Comparison of ENCODE assay signal across 20 cellular contexts in the genomic region with DNA sequence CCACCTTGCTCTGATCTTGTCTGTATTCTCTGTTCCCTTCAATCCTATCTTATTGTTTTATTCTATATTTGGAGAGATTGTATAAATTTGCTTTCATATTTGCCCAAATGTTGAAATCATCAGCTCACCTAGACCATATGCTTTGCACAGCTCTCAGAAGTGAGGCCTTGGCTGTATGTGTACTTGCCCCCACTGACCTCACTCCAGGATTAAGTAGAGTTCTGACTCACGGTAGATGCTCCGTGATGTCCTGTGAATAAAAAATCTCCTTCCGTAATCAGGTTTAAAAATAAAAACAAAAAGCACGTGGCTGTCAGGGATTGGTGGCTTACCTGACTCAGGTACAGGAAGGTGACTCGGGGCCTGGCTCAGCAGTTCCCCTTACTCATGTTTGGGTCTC.
"Had no signal": no experiment of that assay in that cellular context is flagged by ENCODE, and none has a peak within 500 bp of the region (broad histone marks: within the 10 kb centered on the region; RNA-seq: fewer than 3 reads in every experiment).

No MANE protein-coding gene starts in this region.

- H3K4me1 ChIP-seq: colonic mucosa, esophagus squamous epithelium, heart right ventricle, left lung, lower lobe of right lung had no signal

- H3K36me3 ChIP-seq: colonic mucosa, esophagus squamous epithelium, gastrocnemius medialis, heart right ventricle, left lung, lower lobe of right lung had no signal

- ATAC-seq: effector memory CD8-positive, alpha-beta T cell; heart right ventricle; left cardiac atrium; left lung; left ventricle myocardium superior; lower lobe of right lung; mucosa of descending colon had no signal

- H3K4me3 ChIP-seq: colonic mucosa, esophagus squamous epithelium, gastrocnemius medialis, heart right ventricle, left lung, lower lobe of right lung, mucosa of descending colon had no signal

- DNase-seq: colonic mucosa; cortex of kidney; effector CD8-positive, alpha-beta T cell; effector memory CD8-positive, alpha-beta T cell; endodermal cell; esophagus squamous epithelium; foreskin fibroblast; foreskin melanocyte; gastrocnemius medialis; glutamatergic neuron; head of caudate nucleus; heart right ventricle; hippocampal formation; left cardiac atrium; left lung; left ventricle myocardium superior; lower lobe of right lung; mesenchymal stem cell; mucosa of descending colon; naive B cell had no signal

- H3K27ac ChIP-seq: colonic mucosa, esophagus squamous epithelium, heart right ventricle, left lung, lower lobe of right lung had no signal

- H3K27me3 ChIP-seq: colonic mucosa, esophagus squamous epithelium, gastrocnemius medialis, heart right ventricle, left lung had no signal

- H3K9me3 ChIP-seq: colonic mucosa, esophagus squamous epithelium, gastrocnemius medialis, heart right ventricle, left lung, lower lobe of right lung, mucosa of descending colon had no signal
